Comparison of ENCODE assay signal across 20 cellular contexts in the genomic region with DNA sequence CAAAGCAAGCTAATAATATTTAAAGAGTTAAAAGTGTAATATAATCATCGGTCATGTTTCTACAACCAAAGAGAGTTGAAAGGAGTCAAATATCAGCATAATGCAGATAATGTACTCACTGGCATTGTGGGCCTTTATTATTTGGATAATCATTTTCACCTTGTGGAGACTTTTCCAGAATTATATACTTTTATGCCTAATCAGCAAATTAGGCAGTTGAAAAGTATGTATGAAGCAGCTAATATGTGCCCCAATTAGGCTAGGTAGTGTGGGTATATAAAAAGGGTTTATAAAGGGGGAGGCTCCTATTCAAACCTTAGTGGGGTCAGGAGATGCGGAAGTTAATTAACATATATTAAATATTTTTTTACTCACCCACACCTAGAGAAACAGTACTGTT.
A peak's percentile ranks its signal among the peaks of the same experiment; 100 is the strongest.
DNase-seq lines count a peak whose midpoint lies in the region; ATAC-seq, FAIRE-seq and TF ChIP-seq lines count a peak whose summit lies in the region.
"Had no signal": no experiment of that assay in that cellular context is flagged by ENCODE, and none has a peak within 500 bp of the region (broad histone marks: within the 10 kb centered on the region; RNA-seq: fewer than 3 reads in every experiment).

No MANE protein-coding gene starts in this region.

- H3K27ac ChIP-seq in A549 (no peak overlapping the region), psoas muscle (peak overlapping the region; percentile 98)
- no peak overlapping the region for H3K27ac ChIP-seq in effector memory CD4-positive, alpha-beta T cell (ENCODE audit: insufficient read depth, low read length, poor library complexity, severe bottlenecking)
- H3K27ac ChIP-seq: C4-2B, GM23248 had no signal

- peaks cover 55% of the 10 kb centered on the region for H3K4me1 Mint-ChIP-seq in HFFc6 (ENCODE audit: low read depth)
- H3K4me1 Mint-ChIP-seq in central memory CD8-positive, alpha-beta T cell = peaks cover 22% of the 10 kb centered on the region

- no peak for TF ChIP-seq RAD21 in A549 (conservative IDR thresholded peaks at IDR 0.05 in 1 of 2, IDR thresholded peaks at IDR 0.05 in 1 of 2)

- peaks cover 1% of the 10 kb centered on the region for H3K27me3 Mint-ChIP-seq in HFFc6 (ENCODE audit: insufficient read depth)
- H3K27me3 Mint-ChIP-seq in central memory CD8-positive, alpha-beta T cell = no peaks in the 10 kb centered on the region

- H3K4me3 ChIP-seq in A549 (no peak overlapping the region), psoas muscle (no peak overlapping the region)
- H3K4me3 ChIP-seq in effector memory CD4-positive, alpha-beta T cell (ENCODE audit: insufficient read depth, low read depth, low read length, poor library complexity, severe bottlenecking) = no peak overlapping the region
- H3K4me3 ChIP-seq: GM23248 had no signal

- no peak for FAIRE-seq in A549 (lab: Jason Lieb, UNC)
- FAIRE-seq: A204.1, D721Med, GM19239, HTR-8/SVneo had no signal

- H3K4me3 Mint-ChIP-seq in HFFc6 = no peak overlapping the region
- H3K4me3 Mint-ChIP-seq in central memory CD8-positive, alpha-beta T cell = no peak overlapping the region
- H3K4me3 Mint-ChIP-seq: CD8-positive, alpha-beta T cell had no signal

- no peak for TF ChIP-seq POLR2A in A549 (IDR thresholded peaks at IDR 0.05; ENCODE audit: low read length)

- no peaks in the 10 kb centered on the region for H3K27me3 ChIP-seq in psoas muscle (ENCODE audit: insufficient read depth in 3 of 3, low read length in 2 of 3)
- H3K27me3 ChIP-seq in effector memory CD4-positive, alpha-beta T cell (replicated peaks; ENCODE audit: control insufficient read depth, insufficient read depth, low read length, poor library complexity, severe bottlenecking) = no peaks in the 10 kb centered on the region
- H3K27me3 ChIP-seq: BE2C had no signal

- no peak for TF ChIP-seq EP300 in A549 (IDR thresholded peaks at IDR 0.05)

- CTCF ChIA-PET in A549 (lab: Yijun Ruan, JAX) = interaction anchor here (0.9 kb wide), 1 partner anchor 75 kb away, joined by 5 read pairs; no protein-coding TSS in a partner anchor

- H3K4me1 ChIP-seq in A549 (peaks cover 51% of the 10 kb centered on the region), psoas muscle (peaks cover 57% of the 10 kb centered on the region)
- H3K4me1 ChIP-seq in effector memory CD4-positive, alpha-beta T cell (ENCODE audit: control insufficient read depth, insufficient read depth, low read length, poor library complexity, severe bottlenecking) = peaks cover 3% of the 10 kb centered on the region

- no peaks in the 10 kb centered on the region for H3K9me3 Mint-ChIP-seq in HFFc6
- H3K9me3 Mint-ChIP-seq in central memory CD8-positive, alpha-beta T cell = no peaks in the 10 kb centered on the region
- H3K9me3 Mint-ChIP-seq: CD8-positive, alpha-beta T cell had no signal

- H3K4me2 ChIP-seq in A549 = no peak overlapping the region

- no peak for ATAC-seq in A549
- ATAC-seq in central memory CD8-positive, alpha-beta T cell (replicated peaks; ENCODE audit: extremely low read depth, poor library complexity, severe bottlenecking) = no peak
- ATAC-seq in psoas muscle = no peak
- ATAC-seq in GM19463 (IDR thresholded peaks at IDR 0.05; ENCODE audit: unreplicated experiment) = no peak
- ATAC-seq in HG03457 (IDR thresholded peaks at IDR 0.05; ENCODE audit: unreplicated experiment) = no peak
- ATAC-seq: CD8-positive, alpha-beta T cell had no signal

- H3K27ac Mint-ChIP-seq in HFFc6 = peak overlapping the region; percentile 42; the same call in 1 of the 2 replicates
- peak overlapping the region; percentile 72 for H3K27ac Mint-ChIP-seq in central memory CD8-positive, alpha-beta T cell (ENCODE audit: low read depth)
- H3K27ac Mint-ChIP-seq: CD8-positive, alpha-beta T cell had no signal

- no peaks in the 10 kb centered on the region for H3K36me3 ChIP-seq in psoas muscle (ENCODE audit: insufficient read depth in 1 of 2, low read depth in 1 of 2)
- no peaks in the 10 kb centered on the region for H3K36me3 ChIP-seq in effector memory CD4-positive, alpha-beta T cell (ENCODE audit: control insufficient read depth, insufficient read depth, low read length)
- H3K36me3 ChIP-seq: BE2C had no signal

- DNase-seq in A549 (ENCODE audit: low read depth in 1 of 2, low spot score in 1 of 2) = no peak
- DNase-seq in HFFc6 = no peak
- DNase-seq in central memory CD8-positive, alpha-beta T cell (ENCODE audit: low spot score in 2 of 2) = no peak
- DNase-seq in psoas muscle = no peak
- no peak for DNase-seq in effector memory CD4-positive, alpha-beta T cell
- DNase-seq: BE2C; CD8-positive, alpha-beta T cell; COR-L47; DND-41; GDM1; GM23248; H7; KG1 had no signal

- POLR2A ChIA-PET in A549 (lab: Yijun Ruan, JAX) = no interaction called here

- no peaks in the 10 kb centered on the region for H3K9me3 ChIP-seq in A549
- H3K9me3 ChIP-seq in psoas muscle = no peaks in the 10 kb centered on the region
- no peaks in the 10 kb centered on the region for H3K9me3 ChIP-seq in effector memory CD4-positive, alpha-beta T cell (ENCODE audit: control insufficient read depth, low read length)
- H3K9me3 ChIP-seq: BE2C had no signal

- 90% methylated on average over 2 of the region's 2 CpGs for WGBS in A549 (ENCODE audit: missing lambda C conversion rate)
- 71 to 85% (median 81%) methylated on average over 2 of the region's 2 CpGs for WGBS in psoas muscle, 3 donors

- no peaks in the 10 kb centered on the region for H3K36me3 Mint-ChIP-seq in HFFc6 (ENCODE audit: low read depth)
- peaks cover 38% of the 10 kb centered on the region for H3K36me3 Mint-ChIP-seq in central memory CD8-positive, alpha-beta T cell (ENCODE audit: insufficient read depth)

- TF ChIP-seq CTCF in A549 (IDR thresholded peaks at IDR 0.05) (no peak), HFFc6 (IDR thresholded peaks at IDR 0.05) (no peak), psoas muscle (IDR thresholded peaks at IDR 0.05) (no peak)

- intact Hi-C loops in psoas muscle (cut with DNase I) = loop anchor here in 1 of 2 donors (10.0 kb wide), 1 partner anchor 312 kb away; the partner anchor contains the start of gene DESI2

TF ChIP-seq in A549, 52 proteins besides CTCF, POLR2A, EP300 and RAD21:
- TF ChIP-seq MAFK (IDR thresholded peaks at IDR 0.05; ENCODE audit: partially characterized antibody) = peak; percentile 98
- TF ChIP-seq RNF2 (IDR thresholded peaks at IDR 0.05; ENCODE audit: borderline replicate concordance, low read depth) = no peak
- no peak for TF ChIP-seq CEBPB (IDR thresholded peaks at IDR 0.05)
